8 cellular contexts compared by ENCODE assay signal in the genomic region with DNA sequence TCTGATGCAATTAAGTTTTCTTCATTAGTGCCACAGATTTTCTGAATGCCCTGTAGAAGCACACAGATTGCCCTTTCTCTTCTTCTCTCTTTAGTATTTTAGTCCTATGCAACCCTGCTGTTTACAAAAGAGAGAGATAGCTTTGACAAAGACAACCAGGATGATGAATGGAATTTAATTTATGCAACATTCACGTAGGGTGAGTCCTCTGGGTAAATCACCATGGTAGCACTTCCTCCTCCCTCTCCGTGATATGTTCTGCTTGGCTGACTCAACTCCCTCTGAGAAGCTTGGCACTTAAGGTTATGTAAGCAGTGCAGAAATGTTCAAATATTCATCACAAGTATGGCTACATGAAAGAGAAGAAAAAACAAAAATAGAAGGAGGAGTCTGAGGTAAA.
DNase-seq lines count a peak whose midpoint lies in the region; ATAC-seq and TF ChIP-seq lines count a peak whose summit lies in the region.

No MANE protein-coding gene starts in this region.

- no peak for TF ChIP-seq CTCF in osteocyte (IDR thresholded peaks at IDR 0.05)

- no peaks in the 10 kb centered on the region for H3K27me3 Mint-ChIP-seq in osteocyte (ENCODE audit: unreplicated experiment)
- H3K27me3 Mint-ChIP-seq in CD4-positive, alpha-beta memory T cell: no peaks in the 10 kb centered on the region

- no peaks in the 10 kb centered on the region for H3K9me3 ChIP-seq in CD4-positive, alpha-beta memory T cell (ENCODE audit: control insufficient read depth in 1 of 2, low read length in 2 of 2)
- no peaks in the 10 kb centered on the region for H3K9me3 ChIP-seq in effector memory CD4-positive, alpha-beta T cell (ENCODE audit: control insufficient read depth, low read length)

- POLR2A ChIA-PET in CD4-positive, alpha-beta memory T cell (lab: Charles Lee; ENCODE audit: partially characterized antibody): no interaction called here

- intact Hi-C loops in CD4-positive, alpha-beta memory T cell (cut with micrococcal nuclease): no loop called here

- no peaks in the 10 kb centered on the region for H3K27me3 ChIP-seq in CD4-positive, alpha-beta memory T cell (ENCODE audit: insufficient read depth, low read length)
- no peaks in the 10 kb centered on the region for H3K27me3 ChIP-seq in effector memory CD4-positive, alpha-beta T cell (replicated peaks; ENCODE audit: control insufficient read depth, insufficient read depth, low read length, poor library complexity, severe bottlenecking)

- H3K4me3 ChIP-seq in CD4-positive, alpha-beta memory T cell (ENCODE audit: low read length in 2 of 2): no peak overlapping the region
- no peak overlapping the region for H3K4me3 ChIP-seq in effector memory CD4-positive, alpha-beta T cell (ENCODE audit: insufficient read depth, low read depth, low read length, poor library complexity, severe bottlenecking)

- H3K27ac Mint-ChIP-seq in osteocyte (ENCODE audit: unreplicated experiment): peak overlapping the region; percentile 92
- peak overlapping the region in 1 of 7 donors; percentile 0 for H3K27ac Mint-ChIP-seq in CD4-positive, alpha-beta memory T cell

- no peaks in the 10 kb centered on the region for H3K36me3 ChIP-seq in CD4-positive, alpha-beta memory T cell (ENCODE audit: insufficient read depth, low read length)
- no peaks in the 10 kb centered on the region for H3K36me3 ChIP-seq in effector memory CD4-positive, alpha-beta T cell (ENCODE audit: control insufficient read depth, insufficient read depth, low read length)

- CTCF ChIA-PET in CD4-positive, alpha-beta memory T cell (lab: Charles Lee; ENCODE audit: partially characterized antibody): no interaction called here

- peak overlapping the region; percentile 4 for H3K4me3 Mint-ChIP-seq in osteocyte (ENCODE audit: unreplicated experiment)
- H3K4me3 Mint-ChIP-seq in CD4-positive, alpha-beta memory T cell: no peak overlapping the region

- peak; percentile 93 for DNase-seq in GM04503 (ENCODE audit: low read depth)
- peak; percentile 92 for DNase-seq in NCI-H69 (lab: John Stamatoyannopoulos, UW)
- peak; percentile 63 for DNase-seq in epithelial cell of prostate (ENCODE audit: low read depth, low spot score)
- DNase-seq in osteocyte (ENCODE audit: extremely low spot score, unreplicated experiment): no peak
- DNase-seq in CD4-positive, alpha-beta memory T cell: no peak
- DNase-seq in effector memory CD4-positive, alpha-beta T cell: no peak

- ATAC-seq in HG02840 (IDR thresholded peaks at IDR 0.05; ENCODE audit: low FRiP score, unreplicated experiment) (no peak), GM21737 (IDR thresholded peaks at IDR 0.05; ENCODE audit: unreplicated experiment) (no peak)

- H3K9me3 Mint-ChIP-seq in osteocyte (ENCODE audit: unreplicated experiment): no peaks in the 10 kb centered on the region
- H3K9me3 Mint-ChIP-seq in CD4-positive, alpha-beta memory T cell: peaks cover 0 to 6% (median 0%) of the 10 kb centered on the region in 8 donors

- H3K36me3 Mint-ChIP-seq in osteocyte (ENCODE audit: unreplicated experiment): no peaks in the 10 kb centered on the region
- no peaks in the 10 kb centered on the region for H3K36me3 Mint-ChIP-seq in CD4-positive, alpha-beta memory T cell

- H3K27ac ChIP-seq in epithelial cell of prostate: no peak overlapping the region
- H3K27ac ChIP-seq in CD4-positive, alpha-beta memory T cell (ENCODE audit: low read depth, low read length): no peak overlapping the region
- no peak overlapping the region for H3K27ac ChIP-seq in effector memory CD4-positive, alpha-beta T cell (ENCODE audit: insufficient read depth, low read length, poor library complexity, severe bottlenecking)

- H3K4me1 Mint-ChIP-seq in osteocyte (ENCODE audit: unreplicated experiment): peaks cover 54% of the 10 kb centered on the region
- no peaks in the 10 kb centered on the region for H3K4me1 Mint-ChIP-seq in CD4-positive, alpha-beta memory T cell

- H3K4me1 ChIP-seq in CD4-positive, alpha-beta memory T cell (ENCODE audit: insufficient read depth, low read length): no peaks in the 10 kb centered on the region
- H3K4me1 ChIP-seq in effector memory CD4-positive, alpha-beta T cell (ENCODE audit: control insufficient read depth, insufficient read depth, low read length, poor library complexity, severe bottlenecking): no peaks in the 10 kb centered on the region

Comparison
In these comparisons a context has a peak if more than half of its experiments do, and no peak if none do; other contexts are left out.
1. DNase-seq: peak in GM04503 (single experiment), NCI-H69 (single experiment) and epithelial cell of prostate (single experiment); none in osteocyte (single experiment), CD4-positive, alpha-beta memory T cell (0 of 5) and effector memory CD4-positive, alpha-beta T cell (0 of 3).